ENCODE assay signal across 10 cellular contexts in the genomic region with DNA sequence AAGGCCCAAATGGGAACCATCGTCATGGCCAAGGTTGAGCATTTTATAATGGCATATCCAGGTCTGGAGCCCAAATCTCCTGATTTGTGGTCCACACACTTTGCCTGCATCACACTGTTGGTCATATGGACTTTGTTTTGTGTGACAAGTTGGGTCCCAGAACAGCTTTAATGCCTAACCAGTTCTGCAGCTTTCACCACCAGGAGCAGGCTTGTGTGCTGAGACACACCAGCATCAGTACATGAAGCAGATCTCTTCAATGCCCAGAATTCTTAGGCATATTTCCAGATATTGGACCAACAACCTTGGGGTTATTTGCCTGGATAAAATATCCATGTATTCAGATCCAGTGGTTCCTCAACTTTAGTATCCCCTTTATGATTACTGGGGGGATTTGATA.
"Had no signal": no experiment of that assay in that cellular context is flagged by ENCODE, and none has a peak within 500 bp of the region (broad histone marks: within the 10 kb centered on the region; RNA-seq: fewer than 3 reads in every experiment).

No MANE protein-coding gene starts in this region.

- H3K36me3 ChIP-seq: cardiac muscle cell, esophagus muscularis mucosa, transverse colon had no signal

- DNase-seq: activated CD4-positive, CD25-positive, alpha-beta regulatory T cell treated with anti-CD3 and anti-CD28 coated beads, Interleukin-2, amount 50 U/mL, for 72 hours; activated naive CD4-positive, alpha-beta T cell treated with anti-CD3 and anti-CD28 coated beads for 36 hours; hippocampal formation; stimulated activated naive B cell treated with anti-CD40 and anti-IgM and Interleukin-4, amounts not matched to agents 10 μg/mL and 1 μg/mL and 100 μg/mL, for 72 hours; T-cell; T1000; transverse colon had no signal

- H3K27me3 ChIP-seq: cardiac muscle cell, esophagus muscularis mucosa, transverse colon had no signal

- ATAC-seq: natural killer cell treated with Interleukin-12 subunit alpha and Interleukin-12 subunit beta and Interleukin-15 and Interleukin-18, amount 100 ng/mL, for 72 hours; stimulated activated naive B cell treated with anti-CD40 and anti-IgM and Interleukin-4, amounts not matched to agents 10 μg/mL and 1 μg/mL and 100 μg/mL, for 72 hours; T-cell had no signal

- H3K4me1 ChIP-seq: transverse colon had no signal

- H3K9me3 ChIP-seq: esophagus muscularis mucosa, transverse colon had no signal

- H3K27ac ChIP-seq: cardiac muscle cell, esophagus muscularis mucosa, transverse colon had no signal

- H3K4me3 ChIP-seq: cardiac muscle cell, esophagus muscularis mucosa, transverse colon had no signal
